In the genomic region with DNA sequence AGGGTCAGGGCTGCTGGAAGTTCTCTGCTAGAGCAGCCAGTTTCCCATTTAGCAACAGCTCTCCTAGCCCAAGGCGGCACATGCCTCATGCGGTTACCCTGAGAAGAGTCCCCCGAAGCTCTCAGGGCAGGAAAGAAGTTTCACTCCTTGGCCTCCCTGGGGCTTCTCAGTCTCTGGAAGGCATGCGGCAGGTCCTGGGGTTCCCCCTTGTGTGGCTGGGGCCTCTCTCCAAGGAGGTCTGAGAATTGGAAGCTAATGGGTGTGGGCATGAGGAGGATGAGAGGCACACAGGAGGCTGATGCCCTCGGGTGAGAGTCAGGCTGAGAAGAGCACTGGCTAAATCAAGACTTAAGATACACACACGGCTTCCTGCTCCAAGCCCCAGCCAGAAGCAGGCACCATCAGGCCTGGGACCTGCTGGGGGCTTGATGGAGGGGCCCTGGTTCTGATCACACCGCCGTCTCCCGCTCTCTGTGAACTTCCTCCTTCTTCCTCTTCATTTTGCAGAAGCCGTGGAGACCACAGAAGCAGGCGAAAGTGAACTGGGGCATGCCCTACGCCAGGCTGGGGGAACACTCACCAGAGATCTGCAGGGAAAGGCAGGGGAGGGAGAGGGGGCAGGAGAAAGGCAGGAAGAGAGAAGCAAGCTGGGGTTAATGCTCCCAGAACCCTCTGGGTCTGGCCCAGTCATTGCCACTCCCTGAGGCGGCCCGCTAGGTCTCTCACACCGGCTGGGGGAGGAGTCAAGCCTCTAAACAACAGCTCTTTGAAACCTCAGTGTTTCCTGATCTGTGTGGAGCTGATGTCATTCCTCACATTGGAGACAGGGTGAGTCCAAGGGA, we compare ENCODE assay signal across 8 cellular contexts. TPM values are rescaled to one million over a fixed set of nuclear protein-coding genes. Genes with fewer than 3 reads are reported as not detected.
DNase-seq lines count a peak whose midpoint lies in the region; ATAC-seq and TF ChIP-seq lines count a peak whose summit lies in the region.

No MANE protein-coding gene starts in this region.

- no peaks in the 10 kb centered on the region for H3K9me3 ChIP-seq in neural progenitor cell (ENCODE audit: low read depth)
- H3K9me3 ChIP-seq in tibial nerve, result no peaks in the 10 kb centered on the region

- H3K4me3 Mint-ChIP-seq in neural progenitor cell, result peak overlapping the region; percentile 76

- peak overlapping the region; percentile 5 for H3K4me3 ChIP-seq in neural progenitor cell
- H3K4me3 ChIP-seq in tibial nerve, result peak overlapping the region in 2 of 4 donors; percentile 6 to 23

- 38 to 46% methylated on average over 12 to 15 of the region's 15 CpGs for WGBS in tibial nerve, 2 donors

- H3K4me1 ChIP-seq in neural progenitor cell (peaks cover 71% of the 10 kb centered on the region), tibial nerve (peaks cover 0 to 52% (median 25%) of the 10 kb centered on the region in 4 donors)

- H4K20me1 ChIP-seq in neural progenitor cell (ENCODE audit: low read depth), result peaks cover 88% of the 10 kb centered on the region

- peak in 1 of 2 donors; percentile 19 for TF ChIP-seq POLR2A in tibial nerve (IDR thresholded peaks at IDR 0.05)

- peak overlapping the region; percentile 66 for H3K27ac ChIP-seq in epithelial cell of prostate
- no peak overlapping the region for H3K27ac ChIP-seq in neural progenitor cell
- H3K27ac ChIP-seq in tibial nerve, result peak overlapping the region in 3 of 4 donors; percentile 29 to 68 (median 55)

- H3K27me3 ChIP-seq in neural progenitor cell (peaks cover 14% of the 10 kb centered on the region), tibial nerve (peaks cover 0 to 9% of the 10 kb centered on the region in 2 donors)

- no peaks in the 10 kb centered on the region for H3K9me3 Mint-ChIP-seq in neural progenitor cell

- H3K27ac Mint-ChIP-seq in neural progenitor cell, result peak overlapping the region; percentile 77

- ATAC-seq in GM18502 (IDR thresholded peaks at IDR 0.05; ENCODE audit: poor library complexity, unreplicated experiment) (peak; percentile 86), HG02981 (IDR thresholded peaks at IDR 0.05; ENCODE audit: unreplicated experiment) (peak; percentile 67)

- H3K36me3 ChIP-seq in neural progenitor cell (no peaks in the 10 kb centered on the region), tibial nerve (no peaks in the 10 kb centered on the region)

- H3K4me2 ChIP-seq in neural progenitor cell, result peak overlapping the region; percentile 71

- peaks cover 62% of the 10 kb centered on the region for H3F3A ChIP-seq in neural progenitor cell (ENCODE audit: low read depth)

- TF ChIP-seq EP300 in tibial nerve (IDR thresholded peaks at IDR 0.05), result no peak

- H2AFZ ChIP-seq in neural progenitor cell (replicated peaks), result no peak overlapping the region

- peak; percentile 86 for DNase-seq in NCI-H774 (lab: John Stamatoyannopoulos, UW)
- DNase-seq in activated CD8-positive, alpha-beta memory T cell treated with anti-CD3 and anti-CD28 coated beads for 4 hours (ENCODE audit: low read depth in 2 of 2), result peak; percentile 34 to 38
- DNase-seq in epithelial cell of prostate (ENCODE audit: low read depth, low spot score), result peak; percentile 86
- DNase-seq in neural progenitor cell (ENCODE audit: low spot score), result peak; percentile 66
- peak in 1 of 2 donors; percentile 23 for DNase-seq in tibial nerve (ENCODE audit: low spot score in 2 of 2)
- DNase-seq in NCI-H446 (lab: John Stamatoyannopoulos, UW), result no peak

- H3K27me3 Mint-ChIP-seq in neural progenitor cell (ENCODE audit: insufficient read depth, low read depth), result peaks cover 18% of the 10 kb centered on the region

- peaks cover 3% of the 10 kb centered on the region for H3K79me2 ChIP-seq in neural progenitor cell (ENCODE audit: low read depth)

- TF ChIP-seq CTCF in neural progenitor cell (IDR thresholded peaks at IDR 0.05) (no peak), tibial nerve (IDR thresholded peaks at IDR 0.05) (no peak)

- H3K9ac ChIP-seq in neural progenitor cell, result no peak overlapping the region

- peaks cover 24% of the 10 kb centered on the region for H3K36me3 Mint-ChIP-seq in neural progenitor cell

- H3K4me1 Mint-ChIP-seq in neural progenitor cell, result peaks cover 95% of the 10 kb centered on the region

RNA-seq across cellular contexts. Expression of gene BLACAT1, which starts 15.1 kb away (rescaled TPM):
- 13.9 and 25.7 TPM in 2 replicates for total RNA-seq in neural progenitor cell (ENCODE audit: low replicate concordance)
- under 1 TPM in 1 of 4 donors, not detected in 3; 0.44 TPM for total RNA-seq in tibial nerve

RNA-seq across cellular contexts. Expression of gene LEMD1, which starts 18.8 kb away (rescaled TPM):
- 15.0 and 79.0 TPM in 2 replicates for total RNA-seq in neural progenitor cell (ENCODE audit: low replicate concordance)
- not detected for total RNA-seq in tibial nerve

Comparison
In these comparisons a context has a peak if more than half of its experiments do, and no peak if none do; other contexts are left out.
1. DNase-seq: peak in NCI-H774 (single experiment), activated CD8-positive, alpha-beta memory T cell treated with anti-CD3 and anti-CD28 coated beads for 4 hours (2 of 2), epithelial cell of prostate (single experiment) and neural progenitor cell (single experiment); none in NCI-H446 (0 of 2).
2. RNA of gene BLACAT1, which starts 15.1 kb away (total RNA-seq): 13.9 to 25.7 TPM in neural progenitor cell; 0.44 TPM in tibial nerve; every median in the first group is over 10 times any median in the second.
3. RNA of gene LEMD1, which starts 18.8 kb away (total RNA-seq): 15.0 to 79.0 TPM in neural progenitor cell; not detected in tibial nerve; every median in the first group is over 10 times any median in the second.